Comparison of ENCODE assay signal across 21 cellular contexts in the genomic region with DNA sequence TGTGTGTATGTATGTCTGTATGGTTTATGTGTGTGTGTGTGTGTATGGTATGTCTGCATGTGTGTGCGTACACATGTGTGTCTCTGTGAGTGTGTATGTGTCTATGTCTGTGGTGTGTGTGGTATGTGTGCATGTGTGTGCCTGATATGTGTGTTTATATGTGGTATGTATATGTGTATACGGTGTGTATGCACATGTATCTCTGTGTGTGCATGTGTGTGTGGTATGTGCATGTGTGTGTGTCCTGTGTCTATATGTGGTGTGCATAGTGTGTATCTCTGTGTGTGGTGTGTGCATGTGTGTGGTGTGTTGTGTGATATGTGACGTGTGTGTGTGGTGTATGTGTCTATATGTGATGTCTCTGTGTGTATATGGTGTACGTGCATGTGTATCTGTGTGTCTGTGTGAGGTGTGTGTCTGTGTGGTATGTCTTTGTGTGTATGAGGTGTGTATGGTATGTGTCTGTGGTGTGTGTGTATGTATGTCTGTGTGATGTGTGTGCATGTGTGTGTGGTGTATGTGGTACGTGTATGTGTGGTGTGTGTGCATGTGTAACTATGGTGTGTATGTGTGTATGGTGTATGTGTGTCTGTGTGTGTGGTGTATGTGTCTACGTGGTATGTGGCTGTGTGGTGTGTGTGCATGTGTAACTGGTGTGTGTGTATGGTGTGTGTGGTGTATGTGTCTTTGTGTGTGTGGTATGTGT.
DNase-seq lines count a peak whose midpoint lies in the region; ATAC-seq and TF ChIP-seq lines count a peak whose summit lies in the region.
"Had no signal": no experiment of that assay in that cellular context is flagged by ENCODE, and none has a peak within 500 bp of the region (broad histone marks: within the 10 kb centered on the region; RNA-seq: fewer than 3 reads in every experiment).

No MANE protein-coding gene starts in this region.

- H3K79me1 ChIP-seq in IMR-90 (ENCODE audit: low read depth in 1 of 2, low read length in 2 of 2): peaks cover 24 to 38% of the 10 kb centered on the region in 2 experiments
- H3K79me1 ChIP-seq in trophoblast cell (ENCODE audit: low read length): peaks cover under 1% of the 10 kb centered on the region

- TF ChIP-seq RAD21 in IMR-90 (IDR thresholded peaks at IDR 0.05; ENCODE audit: low read length): no peak

- CTCF ChIA-PET in IMR-90 (lab: Yijun Ruan, JAX): no interaction called here

- H2BK5ac ChIP-seq in IMR-90 (ENCODE audit: low read depth, low read length, poor library complexity, severe bottlenecking) (peak overlapping the region; percentile 88), trophoblast cell (ENCODE audit: low read depth, low read length, poor library complexity) (no peak overlapping the region)

- 97% methylated on average over 6 of the region's 6 CpGs; no CpG with 5 or more reads in 1 of the 2 experiments for WGBS in IMR-90 (ENCODE audit: extremely low coverage in 2 of 2, insufficient read length in 1 of 2), 2 experiments
- 100% methylated on average over 1 of the region's 6 CpGs for WGBS in trophoblast cell (ENCODE audit: extremely low coverage, insufficient coverage, insufficient read length)

- POLR2A ChIA-PET in IMR-90 (lab: Charles Lee; ENCODE audit: unreplicated experiment): no interaction called here

- H2AFZ ChIP-seq in IMR-90 (replicated peaks; ENCODE audit: low read length, poor library complexity): peak overlapping the region; percentile 18
- H2AFZ ChIP-seq in trophoblast cell (ENCODE audit: insufficient read depth, low read length, poor library complexity): no peak overlapping the region

- H3K79me2 ChIP-seq in trophoblast cell (ENCODE audit: control insufficient read depth, insufficient read depth, low read length, poor library complexity): no peaks in the 10 kb centered on the region

- no peaks in the 10 kb centered on the region for H3K27me3 ChIP-seq in BLaER1 treated with 17β-estradiol and CSF1 and Interleukin-3, amounts not matched to agents 10 nM and 100 nM
- H3K27me3 ChIP-seq in IMR-90 (ENCODE audit: control insufficient read depth, insufficient read depth, low read length) (no peaks in the 10 kb centered on the region), trophoblast cell (ENCODE audit: insufficient read depth, low read length) (no peaks in the 10 kb centered on the region), left ventricle myocardium inferior (ENCODE audit: low read depth) (no peaks in the 10 kb centered on the region)

- dilution Hi-C loops in IMR-90 (cut with HindIII; ENCODE audit: low sequenced_read_pairs, unreplicated experiment): no loop called here

- H4K91ac ChIP-seq in IMR-90 (ENCODE audit: insufficient read depth, low read depth, low read length) (no peak overlapping the region), trophoblast cell (ENCODE audit: low read depth, low read length) (no peak overlapping the region)

- H4K20me1 ChIP-seq in BLaER1 treated with 17β-estradiol and CSF1 and Interleukin-3, amounts not matched to agents 10 nM and 100 nM: peaks cover 93 to 100% (median 100%) of the 10 kb centered on the region in 11 experiments
- H4K20me1 ChIP-seq in IMR-90 (ENCODE audit: insufficient read depth, low read length): peaks cover 73% of the 10 kb centered on the region

- no peak overlapping the region for H2BK120ac ChIP-seq in IMR-90 (ENCODE audit: low read depth, low read length)
- no peak overlapping the region for H2BK120ac ChIP-seq in trophoblast cell (ENCODE audit: insufficient read depth, low read length, poor library complexity)

- H4K5ac ChIP-seq in IMR-90 (ENCODE audit: low read depth, low read length): no peak overlapping the region

- no peak overlapping the region for H2BK12ac ChIP-seq in trophoblast cell (ENCODE audit: low read length)

- no peak overlapping the region for H3K56ac ChIP-seq in IMR-90 (ENCODE audit: extremely low read depth, insufficient read depth, low read length)

- H4K8ac ChIP-seq in IMR-90 (ENCODE audit: low read depth in 2 of 2, low read length in 2 of 2) (no peak overlapping the region), trophoblast cell (ENCODE audit: low read depth, low read length) (no peak overlapping the region)

- peaks cover 30 to 46% (median 35%) of the 10 kb centered on the region in 10 experiments for H3K4me1 ChIP-seq in BLaER1 treated with 17β-estradiol and CSF1 and Interleukin-3, amounts not matched to agents 10 nM and 100 nM
- H3K4me1 ChIP-seq in IMR-90 (ENCODE audit: control insufficient read depth, insufficient read depth, low read length): peaks cover 12% of the 10 kb centered on the region
- peaks cover 21 to 35% of the 10 kb centered on the region in 2 experiments for H3K4me1 ChIP-seq in trophoblast cell (ENCODE audit: control insufficient read depth in 1 of 2, insufficient read depth in 2 of 2, low read length in 2 of 2)
- peaks cover 62% of the 10 kb centered on the region for H3K4me1 ChIP-seq in left ventricle myocardium inferior
- H3K4me1 ChIP-seq: Caco-2 had no signal

- H3K36me3 ChIP-seq in BLaER1 treated with 17β-estradiol and CSF1 and Interleukin-3, amounts not matched to agents 10 nM and 100 nM: peaks cover 62 to 93% (median 84%) of the 10 kb centered on the region in 11 experiments
- H3K36me3 ChIP-seq in IMR-90 (ENCODE audit: control insufficient read depth, insufficient read depth, low read length): peaks cover 17% of the 10 kb centered on the region; the same call in 1 of the 2 replicates
- peaks cover 51 to 58% of the 10 kb centered on the region in 2 experiments for H3K36me3 ChIP-seq in trophoblast cell (ENCODE audit: control insufficient read depth in 1 of 2, insufficient read depth in 2 of 2, low read length in 2 of 2)
- H3K36me3 ChIP-seq in left ventricle myocardium inferior: peaks cover 8% of the 10 kb centered on the region

- no peaks in the 10 kb centered on the region for H3K9me3 ChIP-seq in BLaER1 treated with 17β-estradiol and CSF1 and Interleukin-3, amounts not matched to agents 10 nM and 100 nM (replicated peaks in 1 of 11)
- H3K9me3 ChIP-seq in IMR-90 (ENCODE audit: control insufficient read depth, insufficient read depth, low read length) (no peaks in the 10 kb centered on the region), trophoblast cell (ENCODE audit: insufficient read depth, low read depth, low read length) (peaks cover 6% of the 10 kb centered on the region), left ventricle myocardium inferior (replicated peaks) (no peaks in the 10 kb centered on the region)
- H3K9me3 ChIP-seq: Caco-2, SK-N-SH had no signal

- peaks cover 30% of the 10 kb centered on the region for H3K9me1 ChIP-seq in IMR-90 (ENCODE audit: insufficient read depth, low read length)

- no peak overlapping the region for H3K27ac ChIP-seq in BLaER1 treated with 17β-estradiol and CSF1 and Interleukin-3, amounts not matched to agents 10 nM and 100 nM
- H3K27ac ChIP-seq in IMR-90 (ENCODE audit: insufficient read depth, low read length) (no peak overlapping the region), coronary artery (no peak overlapping the region), trophoblast cell (ENCODE audit: low read depth, low read length) (no peak overlapping the region), left ventricle myocardium inferior (replicated peaks) (no peak overlapping the region)
- H3K27ac ChIP-seq: C4-2B had no signal

- no peak overlapping the region for H2BK15ac ChIP-seq in IMR-90 (ENCODE audit: low read depth, low read length)

- H3K4me3 ChIP-seq in BLaER1 treated with 17β-estradiol and CSF1 and Interleukin-3, amounts not matched to agents 10 nM and 100 nM: no peak overlapping the region
- H3K4me3 ChIP-seq in IMR-90 (ENCODE audit: insufficient read depth, low read depth, low read length): no peak overlapping the region
- peak overlapping the region; percentile 7 for H3K4me3 ChIP-seq in coronary artery
- H3K4me3 ChIP-seq in trophoblast cell (ENCODE audit: low read depth, low read length): peak overlapping the region; percentile 37
- H3K4me3 ChIP-seq in left ventricle myocardium inferior: no peak overlapping the region

- H3K4me2 ChIP-seq in BLaER1 treated with 17β-estradiol and CSF1 and Interleukin-3, amounts not matched to agents 10 nM and 100 nM: peak overlapping the region in 6 of 11 experiments; percentile 3 to 59 (median 20); a peak in 2 of 22 replicates
- H3K4me2 ChIP-seq in IMR-90 (ENCODE audit: low read depth, low read length) (no peak overlapping the region), trophoblast cell (ENCODE audit: low read length) (no peak overlapping the region)
- H3K4me2 ChIP-seq: SK-N-SH had no signal

- no peak overlapping the region for H2BK20ac ChIP-seq in IMR-90 (ENCODE audit: low read depth, low read length)

- intact Hi-C loops in IMR-90 (cut with micrococcal nuclease) (loop anchor here (5.0 kb wide), 1 partner anchor 168 kb away; no protein-coding TSS in a partner anchor), left ventricle myocardium inferior (cut with micrococcal nuclease) (no loop called here)

- TF ChIP-seq CTCF in IMR-90 (conservative IDR thresholded peaks at IDR 0.05; ENCODE audit: low read depth, low read length): no peak
- TF ChIP-seq CTCF in coronary artery (IDR thresholded peaks at IDR 0.05): no peak
- TF ChIP-seq CTCF in left ventricle myocardium inferior (IDR thresholded peaks at IDR 0.05; ENCODE audit: borderline replicate concordance): no peak

- no peak for TF ChIP-seq POLR2A in IMR-90 (IDR thresholded peaks at IDR 0.05; ENCODE audit: low read depth, low read length)

- H3K18ac ChIP-seq in IMR-90 (ENCODE audit: low read depth, low read length) (no peak overlapping the region), trophoblast cell (ENCODE audit: low read length) (no peak overlapping the region)

- ATAC-seq in IMR-90 (ENCODE audit: low read depth): no peak
- ATAC-seq in HG03432 (IDR thresholded peaks at IDR 0.05; ENCODE audit: unreplicated experiment): no peak
- ATAC-seq in GM18873 (IDR thresholded peaks at IDR 0.05; ENCODE audit: low FRiP score, unreplicated experiment): no peak
- ATAC-seq: CD8-positive, alpha-beta T cell had no signal

- in situ Hi-C loops in IMR-90 (cut with MboI; ENCODE audit: low sequenced_read_pairs): no loop called here

- no peak overlapping the region for H3K9ac ChIP-seq in BLaER1 treated with 17β-estradiol and CSF1 and Interleukin-3, amounts not matched to agents 10 nM and 100 nM
- H3K9ac ChIP-seq in IMR-90 (ENCODE audit: low read depth, low read length): no peak overlapping the region
- H3K9ac ChIP-seq in trophoblast cell (ENCODE audit: low read length): no peak overlapping the region
- H3K9ac ChIP-seq: SK-N-SH had no signal

- BruUV-seq in IMR-90 (replicated peaks; lab: Mats Ljungman, UMichigan): no TSS peak

- H4K12ac ChIP-seq in trophoblast cell (ENCODE audit: low read depth, low read length): no peak overlapping the region

- peak overlapping the region; percentile 42; the same call in 1 of the 2 replicates for H3K14ac ChIP-seq in IMR-90 (replicated peaks; ENCODE audit: low read depth, low read length)
- no peak overlapping the region for H3K14ac ChIP-seq in trophoblast cell (ENCODE audit: low read length)

- H3K23ac ChIP-seq in IMR-90 (ENCODE audit: low read depth, low read length) (0 out of 2 replicates have a peak overlapping the region, but pooled peaks have one; percentile 3), trophoblast cell (ENCODE audit: low read length) (no peak overlapping the region)

- H2AK5ac ChIP-seq in IMR-90 (ENCODE audit: low read depth, low read length) (peak overlapping the region; percentile 60; the same call in 1 of the 2 replicates), trophoblast cell (ENCODE audit: low read length) (no peak overlapping the region)

- H2AK9ac ChIP-seq in IMR-90 (replicated peaks; ENCODE audit: low read depth, low read length, poor library complexity): no peak overlapping the region

- DNase-seq in IMR-90 (no peak), coronary artery (ENCODE audit: low spot score) (no peak), trophoblast cell (no peak), left ventricle myocardium inferior (no peak)
- DNase-seq: AML-193; Caco-2; CD8-positive, alpha-beta T cell; Kasumi-1; NCI-H1092 treated with DMSO at 0.1 percent for 48 hours; NCI-H1436; NCI-H187; NCI-H2171 treated with DMSO at 0.1 percent for 48 hours; NCI-H345; NCI-H510A treated with DMSO at 0.1 percent for 48 hours; NCI-H748 treated with DMSO at 0.1 percent for 48 hours; SK-N-SH; SW 1271 had no signal

- no peak overlapping the region for H3K4ac ChIP-seq in IMR-90 (ENCODE audit: low read depth, low read length)
- no peak overlapping the region for H3K4ac ChIP-seq in trophoblast cell (ENCODE audit: low read depth, low read length)

Comparison
In these comparisons a context has a peak if more than half of its experiments do, and no peak if none do; other contexts are left out.
1. H3K4me2 ChIP-seq: peak in BLaER1 treated with 17β-estradiol and CSF1 and Interleukin-3, amounts not matched to agents 10 nM and 100 nM (6 of 11); none in IMR-90 (single experiment) and trophoblast cell (single experiment).
2. H3K4me3 ChIP-seq: peak in coronary artery (single experiment) and trophoblast cell (single experiment); none in BLaER1 treated with 17β-estradiol and CSF1 and Interleukin-3, amounts not matched to agents 10 nM and 100 nM (0 of 10), IMR-90 (single experiment) and left ventricle myocardium inferior (single experiment).